In the genomic region with DNA sequence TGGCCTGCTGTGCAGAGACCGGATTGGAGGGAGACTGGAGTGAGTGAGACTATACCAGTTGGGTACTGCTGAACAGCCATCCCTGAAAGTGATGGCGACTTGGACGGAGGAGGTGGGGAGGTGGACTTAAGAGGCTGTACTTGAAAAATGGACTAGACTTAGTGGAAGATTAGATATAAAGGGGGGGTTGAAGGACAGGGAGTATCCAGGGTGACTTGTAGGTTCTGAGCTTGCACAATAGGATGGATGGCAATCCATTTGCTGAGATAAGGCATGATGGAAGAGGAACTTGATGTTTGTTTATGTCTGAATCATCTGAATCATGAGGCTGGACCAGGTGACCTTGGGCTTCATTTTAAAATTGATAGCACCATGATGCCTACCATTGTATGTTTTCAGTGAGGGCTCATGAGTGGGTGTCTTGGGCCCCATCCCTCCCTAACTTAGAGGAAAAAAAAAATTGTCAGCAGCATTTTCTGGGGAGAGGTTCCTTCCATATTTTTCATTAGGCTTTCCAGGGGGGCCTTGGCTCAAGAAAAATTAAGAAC, we compare ENCODE assay signal across 1 cellular context.
A peak's percentile ranks its signal among the peaks of the same experiment; 100 is the strongest.
TF ChIP-seq lines count a peak whose summit lies in the region.

No MANE protein-coding gene starts in this region.

TF ChIP-seq in A549, 52 proteins besides CTCF, POLR2A, EP300 and RAD21 (continued from another document):
- TF ChIP-seq, protein P1, sequence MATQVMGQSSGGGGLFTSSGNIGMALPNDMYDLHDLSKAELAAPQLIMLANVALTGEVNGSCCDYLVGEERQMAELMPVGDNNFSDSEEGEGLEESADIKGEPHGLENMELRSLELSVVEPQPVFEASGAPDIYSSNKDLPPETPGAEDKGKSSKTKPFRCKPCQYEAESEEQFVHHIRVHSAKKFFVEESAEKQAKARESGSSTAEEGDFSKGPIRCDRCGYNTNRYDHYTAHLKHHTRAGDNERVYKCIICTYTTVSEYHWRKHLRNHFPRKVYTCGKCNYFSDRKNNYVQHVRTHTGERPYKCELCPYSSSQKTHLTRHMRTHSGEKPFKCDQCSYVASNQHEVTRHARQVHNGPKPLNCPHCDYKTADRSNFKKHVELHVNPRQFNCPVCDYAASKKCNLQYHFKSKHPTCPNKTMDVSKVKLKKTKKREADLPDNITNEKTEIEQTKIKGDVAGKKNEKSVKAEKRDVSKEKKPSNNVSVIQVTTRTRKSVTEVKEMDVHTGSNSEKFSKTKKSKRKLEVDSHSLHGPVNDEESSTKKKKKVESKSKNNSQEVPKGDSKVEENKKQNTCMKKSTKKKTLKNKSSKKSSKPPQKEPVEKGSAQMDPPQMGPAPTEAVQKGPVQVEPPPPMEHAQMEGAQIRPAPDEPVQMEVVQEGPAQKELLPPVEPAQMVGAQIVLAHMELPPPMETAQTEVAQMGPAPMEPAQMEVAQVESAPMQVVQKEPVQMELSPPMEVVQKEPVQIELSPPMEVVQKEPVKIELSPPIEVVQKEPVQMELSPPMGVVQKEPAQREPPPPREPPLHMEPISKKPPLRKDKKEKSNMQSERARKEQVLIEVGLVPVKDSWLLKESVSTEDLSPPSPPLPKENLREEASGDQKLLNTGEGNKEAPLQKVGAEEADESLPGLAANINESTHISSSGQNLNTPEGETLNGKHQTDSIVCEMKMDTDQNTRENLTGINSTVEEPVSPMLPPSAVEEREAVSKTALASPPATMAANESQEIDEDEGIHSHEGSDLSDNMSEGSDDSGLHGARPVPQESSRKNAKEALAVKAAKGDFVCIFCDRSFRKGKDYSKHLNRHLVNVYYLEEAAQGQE (IDR thresholded peaks at IDR 0.05) = no peak
- TF ChIP-seq, protein P2, sequence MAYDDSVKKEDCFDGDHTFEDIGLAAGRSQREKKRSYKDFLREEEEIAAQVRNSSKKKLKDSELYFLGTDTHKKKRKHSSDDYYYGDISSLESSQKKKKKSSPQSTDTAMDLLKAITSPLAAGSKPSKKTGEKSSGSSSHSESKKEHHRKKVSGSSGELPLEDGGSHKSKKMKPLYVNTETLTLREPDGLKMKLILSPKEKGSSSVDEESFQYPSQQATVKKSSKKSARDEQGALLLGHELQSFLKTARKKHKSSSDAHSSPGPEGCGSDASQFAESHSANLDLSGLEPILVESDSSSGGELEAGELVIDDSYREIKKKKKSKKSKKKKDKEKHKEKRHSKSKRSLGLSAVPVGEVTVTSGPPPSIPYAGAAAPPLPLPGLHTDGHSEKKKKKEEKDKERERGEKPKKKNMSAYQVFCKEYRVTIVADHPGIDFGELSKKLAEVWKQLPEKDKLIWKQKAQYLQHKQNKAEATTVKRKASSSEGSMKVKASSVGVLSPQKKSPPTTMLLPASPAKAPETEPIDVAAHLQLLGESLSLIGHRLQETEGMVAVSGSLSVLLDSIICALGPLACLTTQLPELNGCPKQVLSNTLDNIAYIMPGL (CRISPR knock-in tag; IDR thresholded peaks at IDR 0.05; ENCODE audit: borderline replicate concordance) = no peak
- TF ChIP-seq JUN (IDR thresholded peaks at IDR 0.05) (peak; percentile 74 to 87; a peak in 4 of 5 replicates), EHMT2 (IDR thresholded peaks at IDR 0.05; ENCODE audit: low read depth) (0 out of 2 replicates have a peak, but pooled peaks have one; percentile 81), SMC3 (IDR thresholded peaks at IDR 0.05) (peak; percentile 31; the same call in 1 of the 3 replicates), KDM5A (IDR thresholded peaks at IDR 0.05) (no peak), FOSL2 (IDR thresholded peaks at IDR 0.05) (peak; percentile 78), FOSL2 (CRISPR knock-in tag; IDR thresholded peaks at IDR 0.05) (peak; percentile 88), HOXB13 (CRISPR knock-in tag; IDR thresholded peaks at IDR 0.05; ENCODE audit: low read depth) (no peak), GATA3 (IDR thresholded peaks at IDR 0.05; ENCODE audit: borderline replicate concordance) (peak; percentile 91), CBX8 (IDR thresholded peaks at IDR 0.05) (no peak), RCOR1 (IDR thresholded peaks at IDR 0.05; ENCODE audit: low read depth, low read length) (no peak), HOXA7 (CRISPR knock-in tag; IDR thresholded peaks at IDR 0.05) (0 out of 2 replicates have a peak, but pooled peaks have one; percentile 35), RNF2 (IDR thresholded peaks at IDR 0.05; ENCODE audit: borderline replicate concordance, low read depth) (no peak), JUNB (IDR thresholded peaks at IDR 0.05) (peak; percentile 84), NFE2L2 (conservative IDR thresholded peaks at IDR 0.05; ENCODE audit: low read length) (no peak), ZFP36 (IDR thresholded peaks at IDR 0.05; ENCODE audit: borderline replicate concordance, partially characterized antibody) (no peak), HDAC2 (IDR thresholded peaks at IDR 0.05) (no peak), FOSB (CRISPR knock-in tag; IDR thresholded peaks at IDR 0.05) (no peak), TP53 (CRISPR knock-in tag; IDR thresholded peaks at IDR 0.05) (no peak), TFCP2L1 (CRISPR knock-in tag; IDR thresholded peaks at IDR 0.05) (no peak), EHF (CRISPR knock-in tag; IDR thresholded peaks at IDR 0.05) (no peak), RARB (CRISPR knock-in tag; IDR thresholded peaks at IDR 0.05) (no peak), ZNF302 (CRISPR knock-in tag; IDR thresholded peaks at IDR 0.05) (no peak), MYC (IDR thresholded peaks at IDR 0.05; ENCODE audit: borderline replicate concordance, low read length) (peak; percentile 22; the same call in 1 of the 2 replicates), NPAS2 (CRISPR knock-in tag; IDR thresholded peaks at IDR 0.05; ENCODE audit: borderline replicate concordance) (no peak), HEYL (CRISPR knock-in tag; IDR thresholded peaks at IDR 0.05) (no peak), CEBPB (IDR thresholded peaks at IDR 0.05) (peak; percentile 96 to 98)
- TF ChIP-seq, protein P3, sequence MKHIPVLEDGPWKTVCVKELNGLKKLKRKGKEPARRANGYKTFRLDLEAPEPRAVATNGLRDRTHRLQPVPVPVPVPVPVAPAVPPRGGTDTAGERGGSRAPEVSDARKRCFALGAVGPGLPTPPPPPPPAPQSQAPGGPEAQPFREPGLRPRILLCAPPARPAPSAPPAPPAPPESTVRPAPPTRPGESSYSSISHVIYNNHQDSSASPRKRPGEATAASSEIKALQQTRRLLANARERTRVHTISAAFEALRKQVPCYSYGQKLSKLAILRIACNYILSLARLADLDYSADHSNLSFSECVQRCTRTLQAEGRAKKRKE (CRISPR knock-in tag; IDR thresholded peaks at IDR 0.05; ENCODE audit: low read depth) = 0 out of 2 replicates have a peak, but pooled peaks have one; percentile 5
- TF ChIP-seq, protein P4, sequence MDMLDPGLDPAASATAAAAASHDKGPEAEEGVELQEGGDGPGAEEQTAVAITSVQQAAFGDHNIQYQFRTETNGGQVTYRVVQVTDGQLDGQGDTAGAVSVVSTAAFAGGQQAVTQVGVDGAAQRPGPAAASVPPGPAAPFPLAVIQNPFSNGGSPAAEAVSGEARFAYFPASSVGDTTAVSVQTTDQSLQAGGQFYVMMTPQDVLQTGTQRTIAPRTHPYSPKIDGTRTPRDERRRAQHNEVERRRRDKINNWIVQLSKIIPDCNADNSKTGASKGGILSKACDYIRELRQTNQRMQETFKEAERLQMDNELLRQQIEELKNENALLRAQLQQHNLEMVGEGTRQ (IDR thresholded peaks at IDR 0.05) = peak; percentile 75
- TF ChIP-seq, protein P5, sequence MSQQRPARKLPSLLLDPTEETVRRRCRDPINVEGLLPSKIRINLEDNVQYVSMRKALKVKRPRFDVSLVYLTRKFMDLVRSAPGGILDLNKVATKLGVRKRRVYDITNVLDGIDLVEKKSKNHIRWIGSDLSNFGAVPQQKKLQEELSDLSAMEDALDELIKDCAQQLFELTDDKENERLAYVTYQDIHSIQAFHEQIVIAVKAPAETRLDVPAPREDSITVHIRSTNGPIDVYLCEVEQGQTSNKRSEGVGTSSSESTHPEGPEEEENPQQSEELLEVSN (IDR thresholded peaks at IDR 0.05; ENCODE audit: borderline replicate concordance, low read depth) = no peak
- TF ChIP-seq, protein P6, sequence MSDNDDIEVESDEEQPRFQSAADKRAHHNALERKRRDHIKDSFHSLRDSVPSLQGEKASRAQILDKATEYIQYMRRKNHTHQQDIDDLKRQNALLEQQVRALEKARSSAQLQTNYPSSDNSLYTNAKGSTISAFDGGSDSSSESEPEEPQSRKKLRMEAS (IDR thresholded peaks at IDR 0.05) = peak; percentile 82
